In genomic region chr4:138898282-138898681, GRCh38 we compare ENCODE assay signal across 14 cellular contexts.
DNase-seq lines count a peak whose midpoint lies in the region; ATAC-seq, FAIRE-seq and TF ChIP-seq lines count a peak whose summit lies in the region.
"Had no signal": no experiment of that assay in that cellular context is flagged by ENCODE, and none has a peak within 500 bp of the region (broad histone marks: within the 10 kb centered on the region; RNA-seq: fewer than 3 reads in every experiment).

No MANE protein-coding gene starts in this region.

- H2BK120ac ChIP-seq in trophoblast cell (ENCODE audit: insufficient read depth, low read length, poor library complexity) = no peak overlapping the region

- H3K27me3 Mint-ChIP-seq in astrocyte (ENCODE audit: low read depth, unreplicated experiment) (no peaks in the 10 kb centered on the region), neural progenitor cell (ENCODE audit: insufficient read depth, low read depth) (peaks cover 2% of the 10 kb centered on the region)

- peaks cover 17% of the 10 kb centered on the region for H3K4me1 Mint-ChIP-seq in astrocyte (ENCODE audit: low read depth, unreplicated experiment)
- peaks cover 6% of the 10 kb centered on the region for H3K4me1 Mint-ChIP-seq in neural progenitor cell

- H3K18ac ChIP-seq in trophoblast cell (ENCODE audit: low read length) = no peak overlapping the region

- TF ChIP-seq CTCF in astrocyte (IDR thresholded peaks at IDR 0.05; ENCODE audit: insufficient read depth, low read depth, low read length) = no peak
- TF ChIP-seq CTCF in neural progenitor cell (IDR thresholded peaks at IDR 0.05) = no peak

- H3K4ac ChIP-seq in trophoblast cell (ENCODE audit: low read depth, low read length) = no peak overlapping the region

- H2AFZ ChIP-seq in astrocyte (ENCODE audit: low read depth, low read length) (no peak overlapping the region), trophoblast cell (ENCODE audit: insufficient read depth, low read length, poor library complexity) (no peak overlapping the region), neural progenitor cell (replicated peaks) (no peak overlapping the region)

- H3K27me3 ChIP-seq in astrocyte (ENCODE audit: insufficient read depth, low read length) (no peaks in the 10 kb centered on the region), trophoblast cell (ENCODE audit: insufficient read depth, low read length) (no peaks in the 10 kb centered on the region), neural progenitor cell (no peaks in the 10 kb centered on the region)

- H2BK5ac ChIP-seq in trophoblast cell (ENCODE audit: low read depth, low read length, poor library complexity) = no peak overlapping the region

- no peaks in the 10 kb centered on the region for H3F3A ChIP-seq in neural progenitor cell (ENCODE audit: low read depth)

- H4K91ac ChIP-seq in trophoblast cell (ENCODE audit: low read depth, low read length) = no peak overlapping the region

- no peak for ATAC-seq in sciatic nerve

- no peak overlapping the region for H3K4me3 Mint-ChIP-seq in astrocyte (ENCODE audit: unreplicated experiment)
- H3K4me3 Mint-ChIP-seq in neural progenitor cell = no peak overlapping the region
- H3K4me3 Mint-ChIP-seq: activated CD4-positive, alpha-beta memory T cell treated with anti-CD3 and anti-CD28 coated beads, Interleukin-2, amount 10 ng/mL, durations not matched to agents 7 days and 5 days; activated naive CD8-positive, alpha-beta T cell treated with anti-CD3 and anti-CD28 coated beads for 36 hours had no signal

- H3K9ac ChIP-seq in astrocyte (ENCODE audit: low read length) = peak overlapping the region; percentile 43
- H3K9ac ChIP-seq in trophoblast cell (ENCODE audit: low read length) = no peak overlapping the region
- H3K9ac ChIP-seq in neural progenitor cell = no peak overlapping the region

- peak; percentile 62 for FAIRE-seq in astrocyte (lab: Jason Lieb, UNC)
- FAIRE-seq: A204.1 had no signal

- H3K4me3 ChIP-seq in astrocyte (ENCODE audit: insufficient read depth, low read depth, low read length) = peak overlapping the region; percentile 7
- H3K4me3 ChIP-seq in trophoblast cell (ENCODE audit: low read depth, low read length) = no peak overlapping the region
- H3K4me3 ChIP-seq in neural progenitor cell = no peak overlapping the region

- no peak overlapping the region for H3K23ac ChIP-seq in trophoblast cell (ENCODE audit: low read length)

- intact Hi-C loops in sciatic nerve (cut with DNase I) = no loop called here

- H2BK12ac ChIP-seq in trophoblast cell (ENCODE audit: low read length) = no peak overlapping the region

- peak; percentile 67 for DNase-seq in NCI-H2029 (lab: John Stamatoyannopoulos, UW)
- DNase-seq in NCI-H2029 treated with DMSO at 0.1 percent for 48 hours (lab: John Stamatoyannopoulos, UW) = no peak
- DNase-seq in NCI-H146 (lab: John Stamatoyannopoulos, UW) = peak; percentile 77
- DNase-seq in astrocyte (ENCODE audit: low read depth) = peak; percentile 71
- DNase-seq in trophoblast cell = peak; percentile 40 to 59
- no peak for DNase-seq in CD1c-positive myeloid dendritic cell (ENCODE audit: extremely low spot score)
- no peak for DNase-seq in sciatic nerve (ENCODE audit: low spot score)
- DNase-seq in neural progenitor cell (ENCODE audit: low spot score) = no peak
- DNase-seq: activated CD4-positive, alpha-beta memory T cell treated with anti-CD3 and anti-CD28 coated beads, Interleukin-2, amount 10 ng/mL, durations not matched to agents 7 days and 5 days; NCI-H1694; substantia nigra had no signal

- no peak overlapping the region for H4K12ac ChIP-seq in trophoblast cell (ENCODE audit: low read depth, low read length)

- peaks cover 21% of the 10 kb centered on the region for H3K4me1 ChIP-seq in astrocyte (ENCODE audit: insufficient read depth, low read length)
- H3K4me1 ChIP-seq in trophoblast cell (ENCODE audit: control insufficient read depth in 1 of 2, insufficient read depth in 2 of 2, low read length in 2 of 2) = peaks cover 2% of the 10 kb centered on the region in 2 experiments
- H3K4me1 ChIP-seq in neural progenitor cell = no peaks in the 10 kb centered on the region

- no peak overlapping the region for H4K8ac ChIP-seq in trophoblast cell (ENCODE audit: low read depth, low read length)

- WGBS in trophoblast cell (ENCODE audit: extremely low coverage, insufficient coverage, insufficient read length) = no CpG with 5 or more reads among the region's 2 CpGs

- H3K4me2 ChIP-seq in astrocyte (ENCODE audit: low read length) (peak overlapping the region; percentile 79), trophoblast cell (ENCODE audit: low read length) (no peak overlapping the region), neural progenitor cell (no peak overlapping the region)

- H3K79me1 ChIP-seq in trophoblast cell (ENCODE audit: low read length) = no peaks in the 10 kb centered on the region

- H3K14ac ChIP-seq in trophoblast cell (ENCODE audit: low read length) = no peak overlapping the region

- H3K36me3 Mint-ChIP-seq in astrocyte (ENCODE audit: low read depth, unreplicated experiment) = no peaks in the 10 kb centered on the region
- H3K36me3 Mint-ChIP-seq in neural progenitor cell = no peaks in the 10 kb centered on the region
- H3K36me3 Mint-ChIP-seq: activated naive CD8-positive, alpha-beta T cell treated with anti-CD3 and anti-CD28 coated beads for 36 hours had no signal

- H3K36me3 ChIP-seq in astrocyte (ENCODE audit: insufficient read depth, low read length) = no peaks in the 10 kb centered on the region
- H3K36me3 ChIP-seq in trophoblast cell (ENCODE audit: control insufficient read depth in 1 of 2, insufficient read depth in 2 of 2, low read length in 2 of 2) = no peaks in the 10 kb centered on the region
- no peaks in the 10 kb centered on the region for H3K36me3 ChIP-seq in neural progenitor cell
- H3K36me3 ChIP-seq: neutrophil had no signal

- H3K9me3 ChIP-seq in astrocyte (ENCODE audit: insufficient read depth, low read depth, low read length) (no peaks in the 10 kb centered on the region), trophoblast cell (ENCODE audit: insufficient read depth, low read depth, low read length) (peaks cover 1% of the 10 kb centered on the region), neural progenitor cell (ENCODE audit: low read depth) (no peaks in the 10 kb centered on the region)
- H3K9me3 ChIP-seq: neutrophil had no signal

- H2AK5ac ChIP-seq in trophoblast cell (ENCODE audit: low read length) = no peak overlapping the region

- H3K27ac ChIP-seq in astrocyte (ENCODE audit: low read depth, low read length) (peak overlapping the region; percentile 64), trophoblast cell (ENCODE audit: low read depth, low read length) (no peak overlapping the region), neural progenitor cell (no peak overlapping the region)
- H3K27ac ChIP-seq: neutrophil had no signal

- H3K9me3 Mint-ChIP-seq in astrocyte (ENCODE audit: unreplicated experiment) (no peaks in the 10 kb centered on the region), neural progenitor cell (no peaks in the 10 kb centered on the region)
- H3K9me3 Mint-ChIP-seq: activated CD4-positive, alpha-beta memory T cell treated with anti-CD3 and anti-CD28 coated beads, Interleukin-2, amount 10 ng/mL, durations not matched to agents 7 days and 5 days; activated naive CD8-positive, alpha-beta T cell treated with anti-CD3 and anti-CD28 coated beads for 36 hours had no signal

- H3K27ac Mint-ChIP-seq in astrocyte (ENCODE audit: unreplicated experiment) (no peak overlapping the region), neural progenitor cell (no peak overlapping the region)
- H3K27ac Mint-ChIP-seq: activated CD4-positive, alpha-beta memory T cell treated with anti-CD3 and anti-CD28 coated beads, Interleukin-2, amount 10 ng/mL, durations not matched to agents 7 days and 5 days; activated naive CD8-positive, alpha-beta T cell treated with anti-CD3 and anti-CD28 coated beads for 36 hours had no signal

- H4K20me1 ChIP-seq in astrocyte (ENCODE audit: insufficient read depth, low read length) (no peaks in the 10 kb centered on the region), neural progenitor cell (ENCODE audit: low read depth) (no peaks in the 10 kb centered on the region)

- H3K79me2 ChIP-seq in astrocyte (ENCODE audit: insufficient read depth, low read length) (no peaks in the 10 kb centered on the region), trophoblast cell (ENCODE audit: control insufficient read depth, insufficient read depth, low read length, poor library complexity) (no peaks in the 10 kb centered on the region), neural progenitor cell (ENCODE audit: low read depth) (no peaks in the 10 kb centered on the region)

Comparison
In these comparisons a context has a peak if more than half of its experiments do, and no peak if none do; other contexts are left out.
1. DNase-seq: peak in NCI-H2029 (single experiment), NCI-H146 (single experiment), astrocyte (single experiment) and trophoblast cell (2 of 2); none in NCI-H2029 treated with DMSO at 0.1 percent for 48 hours (single experiment), CD1c-positive myeloid dendritic cell (single experiment), sciatic nerve (single experiment) and neural progenitor cell (single experiment).